In the genomic region with DNA sequence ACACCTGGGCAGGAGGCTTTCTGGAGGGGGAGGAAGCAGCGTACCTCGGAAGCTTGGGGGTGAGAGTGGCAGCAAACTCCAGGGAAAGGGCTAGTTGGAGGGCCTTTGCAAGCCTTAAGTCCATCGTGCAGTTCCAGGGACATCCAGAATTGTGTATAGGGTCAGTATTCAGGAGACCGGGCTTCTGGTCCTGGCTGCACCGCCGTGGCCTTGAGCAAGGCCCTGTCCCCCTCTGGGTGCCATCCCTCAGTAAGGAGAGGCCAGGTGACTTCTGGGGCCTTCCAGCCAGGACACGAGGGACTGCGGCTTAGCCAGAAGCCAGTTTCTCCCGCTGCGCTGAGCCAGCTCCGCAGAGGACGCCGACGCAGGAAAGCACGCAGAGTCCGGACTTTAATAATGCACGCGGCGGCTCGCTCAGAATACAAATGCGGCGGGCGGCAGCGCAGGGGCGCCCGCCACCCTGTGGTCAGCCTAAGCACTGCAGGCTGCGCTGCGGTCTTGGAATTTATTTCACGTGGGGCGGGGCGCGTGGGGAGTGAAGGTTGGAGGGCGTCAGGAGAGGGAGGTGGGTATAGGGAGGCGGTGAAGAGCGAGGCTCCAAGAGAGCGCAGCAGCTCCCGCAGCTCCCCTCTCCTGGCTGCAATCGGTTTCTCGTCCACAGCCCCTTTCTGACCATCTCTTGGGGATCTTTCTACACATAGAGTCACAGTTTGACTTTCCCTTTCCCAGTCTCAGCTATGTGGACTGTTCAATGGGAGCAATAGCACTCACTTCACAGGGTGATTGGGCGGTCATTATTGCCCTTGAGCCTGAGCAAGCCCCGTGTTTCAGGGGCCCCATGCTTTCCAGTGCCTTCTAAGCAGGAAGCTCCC, we compare ENCODE assay signal across 9 cellular contexts.
DNase-seq lines count a peak whose midpoint lies in the region; ATAC-seq and TF ChIP-seq lines count a peak whose summit lies in the region.
"Had no signal": no experiment of that assay in that cellular context is flagged by ENCODE, and none has a peak within 500 bp of the region (broad histone marks: within the 10 kb centered on the region; RNA-seq: fewer than 3 reads in every experiment).

No MANE protein-coding gene starts in this region.

- peaks cover 1% of the 10 kb centered on the region for H3K4me1 Mint-ChIP-seq in activated CD4-positive, alpha-beta T cell treated with anti-CD3 and anti-CD28 coated beads, Interleukin-2, amount 10 ng/mL, durations not matched to agents 24 days and 14 days

- intact Hi-C loops in activated CD4-positive, alpha-beta T cell treated with anti-CD3 and anti-CD28 coated beads, Interleukin-2, amount 10 ng/mL, durations not matched to agents 24 days and 14 days (cut with micrococcal nuclease): loop anchor here (1.0 to 10.0 kb wide), 3 partner anchors 100 to 310 kb away; a partner anchor contains a TSS
- intact Hi-C loops in dorsolateral prefrontal cortex (cut with DNase I): loop anchor here (1.0 to 2.0 kb wide), 2 partner anchors 310 to 311 kb away; no protein-coding TSS in a partner anchor

- no peak overlapping the region for H3K27ac Mint-ChIP-seq in activated CD4-positive, alpha-beta T cell treated with anti-CD3 and anti-CD28 coated beads, Interleukin-2, amount 10 ng/mL, durations not matched to agents 24 days and 14 days
- H3K27ac Mint-ChIP-seq: IgD-negative memory B cell had no signal

- H3K4me3 Mint-ChIP-seq in activated CD4-positive, alpha-beta T cell treated with anti-CD3 and anti-CD28 coated beads, Interleukin-2, amount 10 ng/mL, durations not matched to agents 24 days and 14 days: no peak overlapping the region

- peak overlapping the region in 54 of 59 donors; percentile 3 to 58 (median 34) for H3K4me3 ChIP-seq in dorsolateral prefrontal cortex
- H3K4me3 ChIP-seq in lung: no peak overlapping the region

- WGBS in lung, 2 donors: 14% methylated on average over 25 to 41 of the region's 41 CpGs

- no peaks in the 10 kb centered on the region for H3K9me3 Mint-ChIP-seq in activated CD4-positive, alpha-beta T cell treated with anti-CD3 and anti-CD28 coated beads, Interleukin-2, amount 10 ng/mL, durations not matched to agents 24 days and 14 days
- H3K9me3 Mint-ChIP-seq: IgD-negative memory B cell had no signal

- H3K36me3 Mint-ChIP-seq in activated CD4-positive, alpha-beta T cell treated with anti-CD3 and anti-CD28 coated beads, Interleukin-2, amount 10 ng/mL, durations not matched to agents 24 days and 14 days (ENCODE audit: low read depth): no peaks in the 10 kb centered on the region
- H3K36me3 Mint-ChIP-seq: IgD-negative memory B cell had no signal

- DNase-seq in AG08396 (ENCODE audit: low spot score): peak; percentile 72
- peak; percentile 79 for DNase-seq in NCI-H2227 treated with DMSO at 0.1 percent for 48 hours (lab: John Stamatoyannopoulos, UW)
- peak; percentile 86 for DNase-seq in activated CD4-positive, alpha-beta T cell treated with anti-CD3 and anti-CD28 coated beads, Interleukin-2, amount 10 ng/mL, durations not matched to agents 24 days and 14 days
- peak; percentile 43 to 72 (median 60) for DNase-seq in dorsolateral prefrontal cortex
- peak; percentile 51 for DNase-seq in lung (ENCODE audit: low spot score)
- DNase-seq in stimulated activated CD8-positive, alpha-beta memory T cell treated with anti-CD3 and anti-CD28 coated beads, Interleukin-12 subunit alpha, Interleukin-12 subunit beta, amount 100 ng/mL, for 4 hours (ENCODE audit: low read depth): peak; percentile 27

- ATAC-seq in GM18517 (IDR thresholded peaks at IDR 0.05; ENCODE audit: unreplicated experiment) (peak; percentile 73), HG03039 (IDR thresholded peaks at IDR 0.05; ENCODE audit: unreplicated experiment) (peak; percentile 83), lung (ENCODE audit: insufficient read depth, low FRiP score) (peak; percentile 89)

- peak overlapping the region in 9 of 59 donors; percentile 10 to 56 (median 27) for H3K27ac ChIP-seq in dorsolateral prefrontal cortex
- no peak overlapping the region for H3K27ac ChIP-seq in lung (ENCODE audit: low read depth in 1 of 2, low read length in 1 of 2)

- no peaks in the 10 kb centered on the region for H3K36me3 ChIP-seq in lung (ENCODE audit: control insufficient read depth in 2 of 2, insufficient read depth in 2 of 2, low read length in 2 of 2)

- H3K4me1 ChIP-seq in lung (ENCODE audit: control insufficient read depth in 2 of 2, insufficient read depth in 2 of 2, low read length in 2 of 2): no peaks in the 10 kb centered on the region

- H3K9me3 ChIP-seq in lung (ENCODE audit: control insufficient read depth in 2 of 2, insufficient read depth in 1 of 2, low read length in 1 of 2): no peaks in the 10 kb centered on the region

- H3K27me3 ChIP-seq in dorsolateral prefrontal cortex (peaks cover 0 to 66% (median 16%) of the 10 kb centered on the region in 45 donors), lung (ENCODE audit: control insufficient read depth, insufficient read depth) (peaks cover 7% of the 10 kb centered on the region)

- TF ChIP-seq CTCF in dorsolateral prefrontal cortex (IDR thresholded peaks at IDR 0.05 in 54 of 56, conservative IDR thresholded peaks at IDR 0.05 in 2 of 56; ENCODE audit: low read depth in 1 of 56, partially characterized antibody in 56 of 56): peak; percentile 70 to 93 (median 83)
- peak; percentile 90 for TF ChIP-seq CTCF in lung (IDR thresholded peaks at IDR 0.05; ENCODE audit: control extremely low read depth, extremely low read depth)

- peaks cover 22% of the 10 kb centered on the region for H3K27me3 Mint-ChIP-seq in activated CD4-positive, alpha-beta T cell treated with anti-CD3 and anti-CD28 coated beads, Interleukin-2, amount 10 ng/mL, durations not matched to agents 24 days and 14 days

Comparison
In these comparisons a context has a peak if more than half of its experiments do, and no peak if none do; other contexts are left out.
1. DNase-seq: peak in every context shown above with its lines; median percentile 86 in activated CD4-positive, alpha-beta T cell treated with anti-CD3 and anti-CD28 coated beads, Interleukin-2, amount 10 ng/mL, durations not matched to agents 24 days and 14 days; 79 in NCI-H2227 treated with DMSO at 0.1 percent for 48 hours; 72 in AG08396; 60 in dorsolateral prefrontal cortex; 51 in lung; 27 in stimulated activated CD8-positive, alpha-beta memory T cell treated with anti-CD3 and anti-CD28 coated beads, Interleukin-12 subunit alpha, Interleukin-12 subunit beta, amount 100 ng/mL, for 4 hours.